In the genomic region with DNA sequence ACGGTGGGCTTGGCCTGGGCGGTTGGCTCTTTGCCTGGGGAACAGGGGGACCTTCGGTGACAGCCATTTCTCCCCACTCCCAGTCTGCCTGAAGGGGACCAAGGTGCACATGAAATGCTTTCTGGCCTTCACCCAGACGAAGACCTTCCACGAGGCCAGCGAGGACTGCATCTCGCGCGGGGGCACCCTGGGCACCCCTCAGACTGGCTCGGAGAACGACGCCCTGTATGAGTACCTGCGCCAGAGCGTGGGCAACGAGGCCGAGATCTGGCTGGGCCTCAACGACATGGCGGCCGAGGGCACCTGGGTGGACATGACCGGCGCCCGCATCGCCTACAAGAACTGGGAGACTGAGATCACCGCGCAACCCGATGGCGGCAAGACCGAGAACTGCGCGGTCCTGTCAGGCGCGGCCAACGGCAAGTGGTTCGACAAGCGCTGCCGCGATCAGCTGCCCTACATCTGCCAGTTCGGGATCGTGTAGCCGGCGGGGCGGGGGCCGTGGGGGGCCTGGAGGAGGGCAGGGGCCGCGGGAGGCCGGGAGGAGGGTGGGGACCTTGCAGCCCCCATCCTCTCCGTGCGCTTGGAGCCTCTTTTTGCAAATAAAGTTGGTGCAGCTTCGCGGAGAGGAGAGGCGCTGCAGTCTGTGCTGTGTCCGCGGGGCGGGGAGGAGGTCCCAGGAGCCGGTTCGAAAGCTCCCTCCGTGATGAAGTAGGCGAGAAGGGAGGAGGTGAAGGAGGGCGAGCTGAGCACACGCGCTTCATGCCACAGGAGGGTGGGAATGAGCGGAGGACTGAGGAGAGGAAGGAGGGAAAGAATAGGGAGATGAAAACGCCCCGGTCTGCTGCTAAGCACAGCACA, we compare ENCODE assay signal across 8 cellular contexts. TPM values are rescaled to one million over a fixed set of nuclear protein-coding genes. Genes with fewer than 3 reads are reported as not detected.
DNase-seq lines count a peak whose midpoint lies in the region; ATAC-seq and TF ChIP-seq lines count a peak whose summit lies in the region.

No MANE protein-coding gene starts in this region.

- intact Hi-C loops in mucosa of descending colon (cut with DNase I, micrococcal nuclease), result loop anchor here (2.0 to 5.0 kb wide), 2 partner anchors 175 to 177 kb away; no protein-coding TSS in a partner anchor

- H3K79me2 ChIP-seq in ACC112 (ENCODE audit: control insufficient read depth, insufficient read depth, low read length, unreplicated experiment), result no peaks in the 10 kb centered on the region

- WGBS in thymus, result 35% methylated on average over 64 of the region's 64 CpGs

- peak; percentile 26 for ATAC-seq in mucosa of descending colon
- no peak for ATAC-seq in GM21515 (IDR thresholded peaks at IDR 0.05; ENCODE audit: unreplicated experiment)
- no peak for ATAC-seq in HG02678 (IDR thresholded peaks at IDR 0.05; ENCODE audit: unreplicated experiment)
- ATAC-seq in HG03135 (IDR thresholded peaks at IDR 0.05; ENCODE audit: unreplicated experiment), result no peak

- peak in 1 of 3 donors; percentile 59 for DNase-seq in Peyer's patch
- peak; percentile 63 for DNase-seq in ecto neural progenitor cell (ENCODE audit: low spot score)
- peak in 2 of 3 donors; percentile 57 to 62 for DNase-seq in mucosa of descending colon

- peak overlapping the region; percentile 31 for H2AFZ ChIP-seq in ACC112 (ENCODE audit: low read length, unreplicated experiment)

- H3K4me1 ChIP-seq in ACC112 (ENCODE audit: control insufficient read depth, insufficient read depth, low read length, unreplicated experiment) (peaks cover 12% of the 10 kb centered on the region), Peyer's patch (peaks cover 0 to 16% (median 5%) of the 10 kb centered on the region in 4 donors), mucosa of descending colon (ENCODE audit: low read depth) (peaks cover 26% of the 10 kb centered on the region), thymus (ENCODE audit: control insufficient read depth, insufficient read depth, low read length) (peaks cover 10% of the 10 kb centered on the region)

- no peak for TF ChIP-seq POLR2A in Peyer's patch (IDR thresholded peaks at IDR 0.05)

- H3K27ac ChIP-seq in ACC112 (ENCODE audit: low read depth, low read length) (no peak overlapping the region), Peyer's patch (peak overlapping the region in 2 of 4 donors; percentile 19 to 41), thymus (ENCODE audit: low read depth) (no peak overlapping the region)

- H3K36me3 ChIP-seq in ACC112 (ENCODE audit: insufficient read depth, low read length) (no peaks in the 10 kb centered on the region), Peyer's patch (no peaks in the 10 kb centered on the region), mucosa of descending colon (ENCODE audit: low read depth) (no peaks in the 10 kb centered on the region), thymus (ENCODE audit: control insufficient read depth, insufficient read depth) (no peaks in the 10 kb centered on the region)

- no peak for TF ChIP-seq CTCF in Peyer's patch (IDR thresholded peaks at IDR 0.05)
- no peak for TF ChIP-seq CTCF in mucosa of descending colon (IDR thresholded peaks at IDR 0.05)

- H3K9me3 ChIP-seq in Peyer's patch, result no peaks in the 10 kb centered on the region
- no peaks in the 10 kb centered on the region for H3K9me3 ChIP-seq in mucosa of descending colon
- H3K9me3 ChIP-seq in thymus (ENCODE audit: control insufficient read depth), result peaks cover 3% of the 10 kb centered on the region

- peak overlapping the region; percentile 27; the same call in 1 of the 2 replicates for H3K4me3 ChIP-seq in ACC112 (ENCODE audit: low read depth, low read length)
- H3K4me3 ChIP-seq in Peyer's patch, result peak overlapping the region; percentile 7 to 42 (median 22)
- H3K4me3 ChIP-seq in mucosa of descending colon, result no peak overlapping the region
- peak overlapping the region; percentile 41 for H3K4me3 ChIP-seq in thymus (ENCODE audit: low read length)

- no peaks in the 10 kb centered on the region for H3K27me3 ChIP-seq in ACC112 (ENCODE audit: insufficient read depth, low read length)
- H3K27me3 ChIP-seq in Peyer's patch, result no peaks in the 10 kb centered on the region
- H3K27me3 ChIP-seq in thymus (ENCODE audit: control insufficient read depth, insufficient read depth), result peaks cover 4% of the 10 kb centered on the region

RNA-seq across cellular contexts. Expression of gene CLEC3B, which starts 9.6 kb away (rescaled TPM):
- total RNA-seq in Peyer's patch, result 10 to 100 TPM; 11.6 to 47.9 (median 32.7) TPM
- total RNA-seq in mucosa of descending colon, result 10 to 100 TPM; 14.7 to 24.0 (median 22.2) TPM
- 35.9 TPM for polyA plus RNA-seq in thymus

RNA-seq across cellular contexts. Expression of gene EXOSC7, which starts 59.6 kb away (rescaled TPM):
- total RNA-seq in Peyer's patch, result 10 to 100 TPM; 19.8 to 66.0 (median 28.6) TPM
- total RNA-seq in mucosa of descending colon, result 10 to 100 TPM; 23.2 to 26.2 (median 24.4) TPM
- 39.2 TPM for polyA plus RNA-seq in thymus

RNA-seq across cellular contexts. Expression of gene ZDHHC3, which starts 59.7 kb away (rescaled TPM):
- total RNA-seq in Peyer's patch (100 to 1,000 TPM in 3 of 4 donors, 10 to 100 TPM in 1; 70.1 to 190 (median 152) TPM), mucosa of descending colon (100 to 1,000 TPM in 2 of 3 donors, 10 to 100 TPM in 1; 94.7 to 204 (median 143) TPM)
- polyA plus RNA-seq in thymus, result 24.3 TPM
